Comparison of ENCODE assay signal across 8 cellular contexts in genomic region chr16:2979669-2980226, GRCh38. TPM values are rescaled to one million over a fixed set of nuclear protein-coding genes. Genes with fewer than 3 reads are reported as not detected.
DNase-seq lines count a peak whose midpoint lies in the region; ATAC-seq and TF ChIP-seq lines count a peak whose summit lies in the region.

No MANE protein-coding gene starts in this region.

- ATAC-seq in heart left ventricle (no peak), left cardiac atrium (no peak), HG03469 (IDR thresholded peaks at IDR 0.05; ENCODE audit: unreplicated experiment) (no peak), HG03378 (IDR thresholded peaks at IDR 0.05; ENCODE audit: unreplicated experiment) (no peak)

- H3K27me3 ChIP-seq in heart left ventricle (peaks cover 0 to 12% (median 4%) of the 10 kb centered on the region in 9 donors), KMS-11 (ENCODE audit: insufficient read depth, low read depth) (peaks cover 11% of the 10 kb centered on the region), breast epithelium (no peaks in the 10 kb centered on the region), mucosa of stomach (ENCODE audit: control insufficient read depth, insufficient read depth, low read length) (peaks cover 3% of the 10 kb centered on the region)

- TF ChIP-seq POLR2A in heart left ventricle (IDR thresholded peaks at IDR 0.05) (no peak), breast epithelium (IDR thresholded peaks at IDR 0.05) (no peak)

- H4K20me1 ChIP-seq in KMS-11 (ENCODE audit: insufficient read depth), result no peaks in the 10 kb centered on the region

- peaks cover 0 to 4% (median 0%) of the 10 kb centered on the region in 9 donors for H3K36me3 ChIP-seq in heart left ventricle
- H3K36me3 ChIP-seq in KMS-11 (ENCODE audit: insufficient read depth), result no peaks in the 10 kb centered on the region
- H3K36me3 ChIP-seq in breast epithelium, result no peaks in the 10 kb centered on the region
- no peaks in the 10 kb centered on the region for H3K36me3 ChIP-seq in mucosa of stomach (ENCODE audit: control insufficient read depth, insufficient read depth, low read length)

- peak overlapping the region; percentile 75 for H3K4me2 ChIP-seq in KMS-11

- 5 to 7% (median 6%) methylated on average over 36 to 43 of the region's 43 CpGs for WGBS in heart left ventricle, 4 donors

- peaks cover 32% of the 10 kb centered on the region; the same call in 1 of the 2 replicates for H3K79me2 ChIP-seq in KMS-11 (ENCODE audit: insufficient read depth, low read depth)

- peak overlapping the region; percentile 64 for H2AFZ ChIP-seq in KMS-11 (ENCODE audit: low read depth)

- H3K4me3 ChIP-seq in heart left ventricle (peak overlapping the region; percentile 58 to 93 (median 78)), KMS-11 (IDR thresholded peaks at IDR 0.05; ENCODE audit: insufficient read depth, low read depth, low read length) (peak overlapping the region; percentile 16), breast epithelium (peak overlapping the region; percentile 73 to 83 (median 78)), mucosa of stomach (ENCODE audit: low read length) (peak overlapping the region; percentile 47)

- TF ChIP-seq CTCF in heart left ventricle (IDR thresholded peaks at IDR 0.05), result no peak
- TF ChIP-seq CTCF in KMS-11 (conservative IDR thresholded peaks at IDR 0.05; ENCODE audit: low read depth, low read length), result no peak
- no peak for TF ChIP-seq CTCF in breast epithelium (IDR thresholded peaks at IDR 0.05)

- intact Hi-C loops in heart left ventricle (cut with DNase I) (loop anchor here in 1 of 10 donors (2.0 to 5.0 kb wide), 2 partner anchors 53 to 67 kb away; partner anchors contain the start of gene FLYWCH1), left cardiac atrium (cut with DNase I) (no loop called here), breast epithelium (cut with DNase I; ENCODE audit: low total_unique reads) (no loop called here)

- H3K9me3 ChIP-seq in heart left ventricle (no peaks in the 10 kb centered on the region), breast epithelium (no peaks in the 10 kb centered on the region), mucosa of stomach (ENCODE audit: control insufficient read depth, low read length) (no peaks in the 10 kb centered on the region)

- H3K9ac ChIP-seq in KMS-11 (peak overlapping the region; percentile 87), mucosa of stomach (ENCODE audit: low read length) (peak overlapping the region; percentile 34)

- H3K4me1 ChIP-seq in heart left ventricle, result peaks cover 0 to 30% (median 23%) of the 10 kb centered on the region in 12 donors
- peaks cover 36% of the 10 kb centered on the region for H3K4me1 ChIP-seq in KMS-11 (ENCODE audit: low read depth, poor library complexity, severe bottlenecking)
- peaks cover 3 to 6% of the 10 kb centered on the region in 2 donors for H3K4me1 ChIP-seq in breast epithelium
- H3K4me1 ChIP-seq in mucosa of stomach (ENCODE audit: control insufficient read depth, insufficient read depth, low read length), result peaks cover 30% of the 10 kb centered on the region

- no peak for DNase-seq in heart left ventricle
- no peak for DNase-seq in left cardiac atrium
- DNase-seq in breast epithelium (ENCODE audit: low spot score in 2 of 2), result no peak
- no peak for DNase-seq in hepatic stellate cell (ENCODE audit: low spot score)

- H3K27ac ChIP-seq in heart left ventricle (peak overlapping the region in 1 of 12 donors; percentile 94), KMS-11 (peak overlapping the region; percentile 38), breast epithelium (no peak overlapping the region)

RNA-seq across cellular contexts. Expression of gene PKMYT1, which starts 0.5 kb away (rescaled TPM):
- 10 to 100 TPM in 1 of 9 donors, 1 to 10 TPM in 4, under 1 TPM in 4; 0.72 to 11.9 (median 1.2) TPM for total RNA-seq in heart left ventricle
- 1 to 10 TPM; 1.3 to 2.5 TPM for polyA plus RNA-seq in heart left ventricle
- 1 to 10 TPM in 1 of 2 donors, under 1 TPM in 1; 0.97 to 2.9 TPM for total RNA-seq in left cardiac atrium
- total RNA-seq in breast epithelium, result 1 to 10 TPM in 1 of 3 donors, under 1 TPM in 2; 0.66 to 1.4 (median 0.73) TPM

RNA-seq across cellular contexts. Expression of gene PAQR4, which starts 10.6 kb away (rescaled TPM):
- total RNA-seq in heart left ventricle, result 10 to 100 TPM in 1 of 9 donors, 1 to 10 TPM in 8; 6.9 to 16.3 (median 9.0) TPM
- polyA plus RNA-seq in heart left ventricle, result 10 to 100 TPM in 1 of 2 donors, 1 to 10 TPM in 1; 8.1 to 15.2 TPM
- 10 to 100 TPM in 1 of 2 donors, 1 to 10 TPM in 1; 5.8 to 10.1 TPM for total RNA-seq in left cardiac atrium
- total RNA-seq in breast epithelium, result 1 to 10 TPM; 2.0 to 4.0 (median 3.7) TPM

RNA-seq across cellular contexts. Expression of gene KREMEN2, which starts 15.7 kb away (rescaled TPM):
- total RNA-seq in heart left ventricle (under 1 TPM in 1 of 9 donors, not detected in 8; 0.27 TPM), left cardiac atrium (not detected), breast epithelium (under 1 TPM in 1 of 3 donors, not detected in 2; 0.33 TPM)
- polyA plus RNA-seq in heart left ventricle, result not detected

RNA-seq across cellular contexts. Expression of gene CLDN9, which starts 33.0 kb away (rescaled TPM):
- total RNA-seq in heart left ventricle (1 to 10 TPM in 2 of 9 donors, under 1 TPM in 7; 0.13 to 2.0 (median 0.75) TPM), left cardiac atrium (under 1 TPM; 0.24 TPM), breast epithelium (under 1 TPM in 1 of 3 donors, not detected in 2; 0.15 TPM)
- 1 to 10 TPM in 1 of 2 donors, under 1 TPM in 1; 0.62 to 1.7 TPM for polyA plus RNA-seq in heart left ventricle

RNA-seq across cellular contexts. Expression of gene CLDN6, which starts 38.2 kb away (rescaled TPM):
- total RNA-seq in heart left ventricle, result not detected
- under 1 TPM in 1 of 2 donors, not detected in 1; 0.04 TPM for polyA plus RNA-seq in heart left ventricle
- total RNA-seq in left cardiac atrium, result not detected
- total RNA-seq in breast epithelium, result not detected

Comparison
In these comparisons a context has a peak if more than half of its experiments do, and no peak if none do; other contexts are left out.
1. H3K4me3 ChIP-seq: peak in every context shown above with its lines; median percentile 78 in heart left ventricle; 78 in breast epithelium; 47 in mucosa of stomach; 16 in KMS-11.